ENCODE assay signal across 2 cellular contexts in genomic region chr19:51688665-51689571, GRCh38.
A peak's percentile ranks its signal among the peaks of the same experiment; 100 is the strongest.
TF ChIP-seq lines count a peak whose summit lies in the region.

No MANE protein-coding gene starts in this region.

TF ChIP-seq in GM23338, 12 proteins besides CTCF, POLR2A, EP300 and RAD21:
- TF ChIP-seq REST (IDR thresholded peaks at IDR 0.05; ENCODE audit: unreplicated experiment), result no peak
- TF ChIP-seq CREB1 (CRISPR knock-in tag; IDR thresholded peaks at IDR 0.05; ENCODE audit: low read depth), result no peak
- TF ChIP-seq EZH2 (IDR thresholded peaks at IDR 0.05; ENCODE audit: low read depth, unreplicated experiment), result no peak
- TF ChIP-seq ZNF462 (CRISPR knock-in tag; IDR thresholded peaks at IDR 0.05), result no peak
- no peak for TF ChIP-seq EZH2phosphoT487 (IDR thresholded peaks at IDR 0.05; ENCODE audit: unreplicated experiment)
- TF ChIP-seq POLR2AphosphoS5 (IDR thresholded peaks at IDR 0.05; ENCODE audit: low read depth), result no peak
- no peak for TF ChIP-seq NANOG (IDR thresholded peaks at IDR 0.05; ENCODE audit: borderline replicate concordance)
- no peak for TF ChIP-seq ETS1 (IDR thresholded peaks at IDR 0.05)
TF ChIP-seq in GM23338: peak in this region for 0.

TF ChIP-seq in K562, 482 proteins besides CTCF, POLR2A, EP300 and RAD21 (continues in another document):
- TF ChIP-seq TRIM28 (IDR thresholded peaks at IDR 0.05) (no peak), CHD1 (IDR thresholded peaks at IDR 0.05; ENCODE audit: low read length) (peak; percentile 8), CC2D1A (IDR thresholded peaks at IDR 0.05) (peak; percentile 68), ZNF644 (tag; IDR thresholded peaks at IDR 0.05; ENCODE audit: low read depth) (no peak), NFATC3 (IDR thresholded peaks at IDR 0.05) (no peak; the same call in 1 of the 2 replicates), ZBTB33 (CRISPR knock-in tag; IDR thresholded peaks at IDR 0.05) (no peak), CREB3 (tag; conservative IDR thresholded peaks at IDR 0.05; ENCODE audit: low read depth) (no peak), MLX (CRISPR knock-in tag; conservative IDR thresholded peaks at IDR 0.05) (no peak), HCFC1 (IDR thresholded peaks at IDR 0.05; ENCODE audit: low read depth, low read length) (no peak), SP1 (CRISPR knock-in tag; IDR thresholded peaks at IDR 0.05) (peak; percentile 27; the same call in 1 of the 2 replicates), YBX1 (IDR thresholded peaks at IDR 0.05) (no peak), PRPF4 (IDR thresholded peaks at IDR 0.05; ENCODE audit: insufficient read depth, low read depth, low read length, poor library complexity, severe bottlenecking) (no peak), CCNT2 (IDR thresholded peaks at IDR 0.05; ENCODE audit: borderline replicate concordance, extremely low read depth, insufficient read length, low read depth, low read length) (peak; percentile 49), ZNF740 (CRISPR knock-in tag; IDR thresholded peaks at IDR 0.05) (no peak), ZNF740 (tag; IDR thresholded peaks at IDR 0.05) (peak in 1 of 2 experiments; percentile 50; a peak in 1 of 4 replicates), ZNF280A (IDR thresholded peaks at IDR 0.05; ENCODE audit: low read depth, partially characterized antibody) (no peak), BMI1 (IDR thresholded peaks at IDR 0.05; ENCODE audit: low read length) (no peak), ZNF395 (CRISPR knock-in tag; IDR thresholded peaks at IDR 0.05) (no peak), CBX2 (IDR thresholded peaks at IDR 0.05; ENCODE audit: insufficient read depth, low read length, poor library complexity, severe bottlenecking) (no peak), PHTF2 (CRISPR knock-in tag; IDR thresholded peaks at IDR 0.05) (no peak), ILF3 (IDR thresholded peaks at IDR 0.05; ENCODE audit: borderline replicate concordance) (no peak), NCOA4 (IDR thresholded peaks at IDR 0.05; ENCODE audit: partially characterized antibody) (peak; percentile 81), PHB2 (IDR thresholded peaks at IDR 0.05; ENCODE audit: low read depth) (peak; percentile 76), SAFB (IDR thresholded peaks at IDR 0.05; ENCODE audit: borderline replicate concordance, low read depth, low read length) (no peak), SUPT5H (IDR thresholded peaks at IDR 0.05) (peak; percentile 42), TAL1 (IDR thresholded peaks at IDR 0.05) (peak; percentile 34; the same call in 1 of the 2 replicates), IFI16 (CRISPR knock-in tag; IDR thresholded peaks at IDR 0.05) (no peak), PHF21A (IDR thresholded peaks at IDR 0.05; ENCODE audit: borderline replicate concordance, low read depth) (peak; percentile 30; the same call in 1 of the 2 replicates), GTF2E2 (tag; IDR thresholded peaks at IDR 0.05) (peak; percentile 34; the same call in 1 of the 2 replicates), TAF9B (IDR thresholded peaks at IDR 0.05; ENCODE audit: partially characterized antibody) (peak; percentile 54), CHCHD3 (CRISPR knock-in tag; IDR thresholded peaks at IDR 0.05) (no peak), HDGF (IDR thresholded peaks at IDR 0.05) (peak; percentile 76; the same call in 1 of the 2 replicates), TCF15 (CRISPR knock-in tag; IDR thresholded peaks at IDR 0.05) (no peak), TOE1 (IDR thresholded peaks at IDR 0.05; ENCODE audit: borderline replicate concordance) (peak; percentile 80), TOE1 (CRISPR knock-in tag; IDR thresholded peaks at IDR 0.05; ENCODE audit: borderline replicate concordance, low read depth) (no peak), NR2C1 (IDR thresholded peaks at IDR 0.05) (peak; percentile 2; the same call in 1 of the 2 replicates), NR2C1 (tag; IDR thresholded peaks at IDR 0.05) (no peak), HNRNPL (IDR thresholded peaks at IDR 0.05; ENCODE audit: low read depth, low read length) (no peak), EWSR1 (IDR thresholded peaks at IDR 0.05; ENCODE audit: borderline replicate concordance, low read depth, partially characterized antibody) (no peak), ZFP30 (CRISPR knock-in tag; IDR thresholded peaks at IDR 0.05; ENCODE audit: borderline replicate concordance) (no peak), MYNN (IDR thresholded peaks at IDR 0.05) (no peak), MYNN (CRISPR knock-in tag; IDR thresholded peaks at IDR 0.05) (no peak), CREB1 (IDR thresholded peaks at IDR 0.05) (no peak), CREB1 (CRISPR knock-in tag; IDR thresholded peaks at IDR 0.05) (no peak), ZNF3 (CRISPR knock-in tag; IDR thresholded peaks at IDR 0.05) (no peak), ZFP36 (IDR thresholded peaks at IDR 0.05; ENCODE audit: low read depth, low read length, partially characterized antibody) (peak; percentile 28), ARID1B (IDR thresholded peaks at IDR 0.05) (peak; percentile 69), ZNF436 (CRISPR knock-in tag; IDR thresholded peaks at IDR 0.05) (no peak), CTBP1 (IDR thresholded peaks at IDR 0.05; ENCODE audit: borderline replicate concordance) (peak; percentile 75; the same call in 1 of the 2 replicates), SMAD4 (CRISPR knock-in tag; conservative IDR thresholded peaks at IDR 0.05) (peak; percentile 85; the same call in 1 of the 2 replicates), IRF9 (tag; IDR thresholded peaks at IDR 0.05) (no peak), FOXA3 (CRISPR knock-in tag; conservative IDR thresholded peaks at IDR 0.05 in 1 of 2, IDR thresholded peaks at IDR 0.05 in 1 of 2) (no peak), SIN3A (IDR thresholded peaks at IDR 0.05; ENCODE audit: borderline replicate concordance in 2 of 2, control insufficient read depth in 1 of 2, low read depth in 2 of 2, low read length in 2 of 2) (peak; percentile 46 to 71; a peak in 2 of 4 replicates), RFX7 (CRISPR knock-in tag; IDR thresholded peaks at IDR 0.05) (no peak), SREBF1 (IDR thresholded peaks at IDR 0.05; ENCODE audit: borderline replicate concordance, low read depth, low read length) (no peak), SMARCA5 (IDR thresholded peaks at IDR 0.05) (peak; percentile 91), NCOR1 (IDR thresholded peaks at IDR 0.05) (peak; percentile 39; the same call in 1 of the 2 replicates)
